In genomic region chr7:2913760-2914387, GRCh38 we compare ENCODE assay signal across 18 cellular contexts.
"Had no signal": no experiment of that assay in that cellular context is flagged by ENCODE, and none has a peak within 500 bp of the region (broad histone marks: within the 10 kb centered on the region; RNA-seq: fewer than 3 reads in every experiment).

No MANE protein-coding gene starts in this region.

- ATAC-seq: activated CD8-positive, alpha-beta memory T cell treated with anti-CD3 and anti-CD28 coated beads, Interleukin-2, amount 10 ng/mL, durations not matched to agents 7 days and 5 days; body of pancreas; effector memory CD8-positive, alpha-beta T cell; naive thymus-derived CD4-positive, alpha-beta T cell; psoas muscle; stimulated activated memory B cell treated with anti-CD40 and anti-IgM and Interleukin-4, amounts not matched to agents 10 μg/mL and 1 μg/mL and 100 μg/mL, for 72 hours had no signal

- DNase-seq: activated B cell treated with CpG ODN at 0.5 μM for 24 hours; activated CD4-positive, alpha-beta memory T cell treated with anti-CD3 and anti-CD28 coated beads for 36 hours; activated CD4-positive, alpha-beta T cell treated with anti-CD3 and anti-CD28 coated beads for 4 hours; activated CD8-positive, alpha-beta memory T cell treated with anti-CD3 and anti-CD28 coated beads, Interleukin-2, amount 10 ng/mL, durations not matched to agents 7 days and 5 days; activated naive CD4-positive, alpha-beta T cell treated with anti-CD3 and anti-CD28 coated beads for 36 hours; activated T-cell treated with anti-CD3 and anti-CD28 coated beads, Interleukin-2, amount 50 U/mL, for 1 hour; body of pancreas; dermis blood vessel endothelial cell; effector memory CD8-positive, alpha-beta T cell; esophagus squamous epithelium; immature natural killer cell; mesenchymal stem cell; naive thymus-derived CD4-positive, alpha-beta T cell; psoas muscle; right lobe of liver; stimulated activated CD4-positive, alpha-beta T cell treated with anti-CD3 and anti-CD28 coated beads, Interleukin-4, amount 100 ng/mL, for 4 hours; upper lobe of left lung had no signal
